Comparison of ENCODE assay signal across 8 cellular contexts in genomic region chr3:141294848-141295247, GRCh38.
A peak's percentile ranks its signal among the peaks of the same experiment; 100 is the strongest.
DNase-seq lines count a peak whose midpoint lies in the region; ATAC-seq and TF ChIP-seq lines count a peak whose summit lies in the region.

No MANE protein-coding gene starts in this region.

- H3K4me1 ChIP-seq in BLaER1 (no peaks in the 10 kb centered on the region), PC-3 (ENCODE audit: insufficient read depth, low read length) (peaks cover 4% of the 10 kb centered on the region; the same call in 1 of the 2 replicates), duodenal mucosa (ENCODE audit: control insufficient read depth in 1 of 2, insufficient read depth in 2 of 2, low read length in 2 of 2) (peaks cover 4 to 9% of the 10 kb centered on the region in 2 donors)

- H3K36me3 ChIP-seq in BLaER1 (peaks cover 29% of the 10 kb centered on the region), PC-3 (ENCODE audit: low read depth, low read length) (no peaks in the 10 kb centered on the region), duodenal mucosa (ENCODE audit: control insufficient read depth in 1 of 2, insufficient read depth in 2 of 2, low read length in 2 of 2) (peaks cover 0 to 20% of the 10 kb centered on the region in 2 donors)

- H4K20me1 ChIP-seq in BLaER1 (no peaks in the 10 kb centered on the region), PC-3 (ENCODE audit: low read length) (no peaks in the 10 kb centered on the region)

- H3K4me2 ChIP-seq in BLaER1 (peak overlapping the region; percentile 68), PC-3 (ENCODE audit: low read length) (peak overlapping the region; percentile 81)

- H3K4me3 ChIP-seq in BLaER1 (peak overlapping the region; percentile 52), PC-3 (ENCODE audit: low read length) (peak overlapping the region; percentile 58), duodenal mucosa (ENCODE audit: low read depth in 1 of 2, low read length in 2 of 2) (peak overlapping the region; percentile 56 to 61)

- POLR2A ChIA-PET in PC-3 (lab: Charles Lee; ENCODE audit: unreplicated experiment) = no interaction called here

- peak overlapping the region; percentile 78 to 85 for H3K27ac Mint-ChIP-seq in natural killer cell treated with Interleukin-12 subunit alpha and Interleukin-12 subunit beta and Interleukin-15 and Interleukin-18, amount 100 ng/mL, for 72 hours

- CTCF ChIA-PET in PC-3 (lab: Charles Lee) = interaction anchor here (0.6 to 0.8 kb wide), 2 partner anchors 63 kb away, joined by 3 to 4 read pairs; partner anchors contain the start of gene PXYLP1

- DNase-seq in PC-3 = peak; percentile 64
- DNase-seq in natural killer cell treated with Interleukin-12 subunit alpha and Interleukin-12 subunit beta and Interleukin-15 and Interleukin-18, amount 100 ng/mL, for 72 hours (ENCODE audit: low spot score) = no peak
- no peak for DNase-seq in left colon

- H3K9ac ChIP-seq in BLaER1 (peak overlapping the region; percentile 27; the same call in 1 of the 2 replicates), PC-3 (ENCODE audit: low read length) (no peak overlapping the region), duodenal mucosa (ENCODE audit: low read depth in 1 of 2, low read length in 2 of 2) (peak overlapping the region in 1 of 2 donors; percentile 41)

- peaks cover 5 to 13% of the 10 kb centered on the region in 2 donors for H3K4me1 Mint-ChIP-seq in natural killer cell treated with Interleukin-12 subunit alpha and Interleukin-12 subunit beta and Interleukin-15 and Interleukin-18, amount 100 ng/mL, for 72 hours (ENCODE audit: low read depth in 2 of 2)

- H3K27ac ChIP-seq in BLaER1 (peak overlapping the region; percentile 57), PC-3 (ENCODE audit: low read length) (no peak overlapping the region), duodenal mucosa (ENCODE audit: low read depth, low read length) (no peak overlapping the region)

- peak overlapping the region; percentile 29; the same call in 1 of the 2 replicates for H2AFZ ChIP-seq in PC-3 (ENCODE audit: low read length)

- TF ChIP-seq CTCF in PC-3 (conservative IDR thresholded peaks at IDR 0.05; ENCODE audit: low read depth, low read length) = no peak

- intact Hi-C loops in PC-3 (cut with micrococcal nuclease) (no loop called here), left colon (cut with DNase I, micrococcal nuclease) (no loop called here)

- no peaks in the 10 kb centered on the region for H3K9me2 ChIP-seq in PC-3 (replicated peaks; ENCODE audit: low read length)

- H3K4me3 Mint-ChIP-seq in natural killer cell treated with Interleukin-12 subunit alpha and Interleukin-12 subunit beta and Interleukin-15 and Interleukin-18, amount 100 ng/mL, for 72 hours = peak overlapping the region; percentile 80

- ATAC-seq in PC-3 = peak; percentile 87
- peak in 1 of 2 donors; percentile 80 for ATAC-seq in natural killer cell treated with Interleukin-12 subunit alpha and Interleukin-12 subunit beta and Interleukin-15 and Interleukin-18, amount 100 ng/mL, for 72 hours
- ATAC-seq in HG02678 (IDR thresholded peaks at IDR 0.05; ENCODE audit: unreplicated experiment) = no peak
- no peak for ATAC-seq in HG02610 (IDR thresholded peaks at IDR 0.05; ENCODE audit: unreplicated experiment)
- ATAC-seq in left colon = no peak
- ATAC-seq in GM18517 (IDR thresholded peaks at IDR 0.05; ENCODE audit: unreplicated experiment) = no peak

- BruUV-seq in PC-3 (replicated peaks; lab: Mats Ljungman, UMichigan) = no TSS peak

- no peaks in the 10 kb centered on the region for H3K9me3 Mint-ChIP-seq in natural killer cell treated with Interleukin-12 subunit alpha and Interleukin-12 subunit beta and Interleukin-15 and Interleukin-18, amount 100 ng/mL, for 72 hours

- H3K27me3 Mint-ChIP-seq in natural killer cell treated with Interleukin-12 subunit alpha and Interleukin-12 subunit beta and Interleukin-15 and Interleukin-18, amount 100 ng/mL, for 72 hours = no peaks in the 10 kb centered on the region

- no peaks in the 10 kb centered on the region for H3K9me3 ChIP-seq in BLaER1
- H3K9me3 ChIP-seq in PC-3 (ENCODE audit: low read length) = no peaks in the 10 kb centered on the region
- H3K9me3 ChIP-seq in duodenal mucosa (ENCODE audit: control insufficient read depth in 1 of 2, low read length in 2 of 2) = no peaks in the 10 kb centered on the region

- H3K36me3 Mint-ChIP-seq in natural killer cell treated with Interleukin-12 subunit alpha and Interleukin-12 subunit beta and Interleukin-15 and Interleukin-18, amount 100 ng/mL, for 72 hours = no peaks in the 10 kb centered on the region

- no peaks in the 10 kb centered on the region for H3K27me3 ChIP-seq in BLaER1
- H3K27me3 ChIP-seq in PC-3 (ENCODE audit: low read length) = no peaks in the 10 kb centered on the region
- H3K27me3 ChIP-seq in duodenal mucosa (ENCODE audit: control insufficient read depth in 1 of 2, insufficient read depth in 2 of 2, low read length in 2 of 2) = no peaks in the 10 kb centered on the region

- H3K79me2 ChIP-seq in PC-3 (ENCODE audit: low read length) = no peaks in the 10 kb centered on the region

- H3F3A ChIP-seq in PC-3 (ENCODE audit: low read length, unreplicated experiment) = no peaks in the 10 kb centered on the region
